17 cellular contexts compared by ENCODE assay signal in genomic region chr3:144241381-144241780, GRCh38.
"Had no signal": no experiment of that assay in that cellular context is flagged by ENCODE, and none has a peak within 500 bp of the region (broad histone marks: within the 10 kb centered on the region; RNA-seq: fewer than 3 reads in every experiment).

No MANE protein-coding gene starts in this region.

- H3K27me3 ChIP-seq: left lung, right atrium auricular region, upper lobe of left lung had no signal

- ATAC-seq: activated CD8-positive, alpha-beta memory T cell treated with anti-CD3 and anti-CD28 coated beads, Interleukin-2, amount 10 ng/mL, durations not matched to agents 7 days and 5 days; effector memory CD8-positive, alpha-beta T cell; left lung; natural killer cell; T-cell had no signal

- H3K4me3 ChIP-seq: left lung, right atrium auricular region, thoracic aorta, upper lobe of left lung had no signal

- DNase-seq: activated B cell treated with CpG ODN at 0.5 μM for 24 hours; activated CD4-positive, alpha-beta memory T cell treated with anti-CD3 and anti-CD28 coated beads, Interleukin-2, amount 10 ng/mL, durations not matched to agents 7 days and 5 days; activated CD4-positive, alpha-beta T cell treated with anti-CD3 and anti-CD28 coated beads for 4 hours; activated CD8-positive, alpha-beta memory T cell treated with anti-CD3 and anti-CD28 coated beads, Interleukin-2, amount 10 ng/mL, durations not matched to agents 7 days and 5 days; amygdala; effector memory CD8-positive, alpha-beta T cell; kidney; left lung; mammary epithelial cell; natural killer cell; small intestine; stimulated activated CD4-positive, alpha-beta T cell treated with anti-CD3 and anti-CD28 coated beads, Interleukin-4, amount 100 ng/mL, for 1 hour; T-cell; upper lobe of left lung had no signal

- H3K36me3 ChIP-seq: left lung, right atrium auricular region, thoracic aorta, upper lobe of left lung had no signal

- H3K27ac ChIP-seq: epithelial cell of prostate, left lung, right atrium auricular region, thoracic aorta, upper lobe of left lung had no signal

- FAIRE-seq: kidney, small intestine had no signal

- H3K4me1 ChIP-seq: left lung, right atrium auricular region, upper lobe of left lung had no signal

- H3K9me3 ChIP-seq: left lung, right atrium auricular region, thoracic aorta, upper lobe of left lung had no signal
